Comparison of ENCODE assay signal across 23 cellular contexts in the genomic region with DNA sequence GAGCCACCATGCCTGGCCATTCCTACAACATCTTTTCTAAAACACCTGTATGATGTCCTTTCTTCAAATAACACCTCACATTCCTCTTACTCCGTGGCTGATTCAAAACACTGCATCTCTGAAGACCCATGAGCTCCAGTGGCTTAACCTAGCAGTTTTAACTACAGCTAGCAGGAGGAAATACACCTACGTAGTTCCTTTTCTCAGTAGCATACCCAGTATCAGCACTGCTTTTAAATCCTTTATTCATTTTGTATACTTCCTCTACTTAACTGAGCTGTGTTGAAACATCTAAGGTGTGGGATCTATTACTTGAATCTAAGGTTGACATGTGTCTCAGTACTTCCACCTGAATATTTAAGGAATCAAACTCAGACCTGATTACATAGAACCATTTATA.
DNase-seq lines count a peak whose midpoint lies in the region; ATAC-seq, FAIRE-seq and TF ChIP-seq lines count a peak whose summit lies in the region.
"Had no signal": no experiment of that assay in that cellular context is flagged by ENCODE, and none has a peak within 500 bp of the region (broad histone marks: within the 10 kb centered on the region; RNA-seq: fewer than 3 reads in every experiment).

No MANE protein-coding gene starts in this region.

- H3K9me3 ChIP-seq in uterus: no peaks in the 10 kb centered on the region
- H3K9me3 ChIP-seq: SJCRH30 had no signal

- H3K36me3 Mint-ChIP-seq in endothelial cell (ENCODE audit: low read depth, unreplicated experiment): no peaks in the 10 kb centered on the region
- H3K36me3 Mint-ChIP-seq: CD8-positive, alpha-beta memory T cell had no signal

- intact Hi-C loops in uterus (cut with DNase I; ENCODE audit: low total_unique reads): no loop called here

- FAIRE-seq in RCC 7860 (lab: Jason Lieb, UNC): no peak
- FAIRE-seq: A204.1, G401.6, H1, HTR-8/SVneo had no signal

- TF ChIP-seq CTCF in GM13976 (IDR thresholded peaks at IDR 0.05; ENCODE audit: borderline replicate concordance, control extremely low read depth, extremely low read depth, insufficient read depth, missing control alignments) (no peak), GM20000 (IDR thresholded peaks at IDR 0.05; ENCODE audit: extremely low read depth, missing control alignments) (no peak), endothelial cell (IDR thresholded peaks at IDR 0.05; ENCODE audit: unreplicated experiment) (no peak), uterus (IDR thresholded peaks at IDR 0.05) (no peak)

- peaks cover 10% of the 10 kb centered on the region for H3K4me1 Mint-ChIP-seq in endothelial cell (ENCODE audit: unreplicated experiment)

- in situ Hi-C loops in GM13976 (cut with MboI; ENCODE audit: low sequenced_read_pairs, unreplicated experiment): no loop called here

- peak; percentile 69 for ATAC-seq in HG03066 (IDR thresholded peaks at IDR 0.05; ENCODE audit: low read depth, unreplicated experiment)
- ATAC-seq: Panc1 had no signal

- H3K36me3 ChIP-seq in uterus: no peaks in the 10 kb centered on the region
- H3K36me3 ChIP-seq: SJCRH30 had no signal

- TF ChIP-seq POLR2A in uterus (IDR thresholded peaks at IDR 0.05): no peak

- H3K4me1 ChIP-seq in uterus: no peaks in the 10 kb centered on the region

- H3K27ac ChIP-seq in uterus: no peak overlapping the region
- H3K27ac ChIP-seq: C4-2B, SJCRH30 had no signal

- no peaks in the 10 kb centered on the region for H3K9me3 Mint-ChIP-seq in endothelial cell (ENCODE audit: unreplicated experiment)
- H3K9me3 Mint-ChIP-seq: CD8-positive, alpha-beta memory T cell had no signal

- H3K27me3 Mint-ChIP-seq in endothelial cell (ENCODE audit: unreplicated experiment): no peaks in the 10 kb centered on the region

- peak; percentile 32 for DNase-seq in GM13976 (ENCODE audit: low spot score)
- DNase-seq in GM20000 (ENCODE audit: low spot score): peak; percentile 21
- no peak for DNase-seq in endothelial cell (ENCODE audit: low spot score)
- no peak for DNase-seq in uterus
- no peak for DNase-seq in epidermal melanocyte (ENCODE audit: insufficient read length, low spot score)
- DNase-seq in RCC 7860 (ENCODE audit: low spot score): no peak
- DNase-seq: Calu3; CD8-positive, alpha-beta memory T cell; DMS153; KG1; NCI-H1092 treated with DMSO at 0.1 percent for 48 hours; NCI-H2029 treated with DMSO at 0.1 percent for 48 hours; NCI-H226; NCI-H510A treated with DMSO at 0.1 percent for 48 hours; NCI-H748 treated with DMSO at 0.1 percent for 48 hours; SJCRH30 had no signal

- H3K27me3 ChIP-seq in uterus: no peaks in the 10 kb centered on the region
- H3K27me3 ChIP-seq: SJCRH30 had no signal

- no peak overlapping the region for H3K4me3 Mint-ChIP-seq in endothelial cell (ENCODE audit: unreplicated experiment)
- H3K4me3 Mint-ChIP-seq: CD8-positive, alpha-beta memory T cell had no signal

- no peak overlapping the region for H3K4me3 ChIP-seq in uterus
- H3K4me3 ChIP-seq: SJCRH30 had no signal

- H3K27ac Mint-ChIP-seq in endothelial cell (ENCODE audit: unreplicated experiment): peak overlapping the region; percentile 18
- H3K27ac Mint-ChIP-seq: CD8-positive, alpha-beta memory T cell had no signal

Comparison
In these comparisons a context has a peak if more than half of its experiments do, and no peak if none do; other contexts are left out.
1. DNase-seq: peak in GM13976 (single experiment) and GM20000 (single experiment); none in endothelial cell (single experiment), uterus (0 of 2), epidermal melanocyte (single experiment) and RCC 7860 (single experiment).